ENCODE assay signal across 4 cellular contexts in the genomic region with DNA sequence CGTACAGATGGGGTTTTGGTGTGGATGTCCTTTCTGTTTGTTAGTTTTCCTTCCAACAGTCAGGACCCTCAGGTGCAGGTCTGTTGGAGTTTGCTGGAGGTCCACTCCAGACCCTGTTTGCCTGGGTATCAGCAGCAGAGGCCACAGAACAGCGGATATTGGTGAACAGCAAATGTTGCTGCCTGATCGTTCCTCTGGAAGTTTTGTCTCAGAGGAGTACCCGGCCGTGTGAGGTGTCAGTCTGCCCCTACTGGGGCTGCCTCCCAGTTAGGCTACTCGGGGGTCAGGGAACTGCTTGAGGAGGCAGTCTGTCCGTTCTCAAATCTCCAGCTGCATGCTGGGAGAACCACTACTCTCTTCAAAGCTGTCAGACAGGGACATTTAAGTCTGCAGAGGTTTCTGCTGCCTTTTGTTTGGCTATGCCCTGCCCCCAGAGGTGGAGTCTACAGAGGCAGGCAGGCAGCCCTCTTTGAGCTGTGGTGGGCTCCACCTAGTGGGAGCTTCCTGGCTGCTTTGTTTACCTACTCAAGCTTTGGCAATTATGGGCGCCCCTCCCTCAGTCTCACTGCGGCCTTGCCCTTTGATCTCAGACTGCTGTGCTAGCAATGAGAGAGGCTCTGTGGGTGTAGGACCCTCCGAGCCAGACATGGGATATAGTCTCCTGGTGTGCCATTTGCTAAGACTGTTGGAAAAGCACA. TPM values are rescaled to one million over a fixed set of nuclear protein-coding genes. Genes with fewer than 3 reads are reported as not detected.
"Had no signal": no experiment of that assay in that cellular context is flagged by ENCODE, and none has a peak within 500 bp of the region (broad histone marks: within the 10 kb centered on the region; RNA-seq: fewer than 3 reads in every experiment).

No MANE protein-coding gene starts in this region.

RNA-seq across cellular contexts. Expression of gene DNAH14, which starts 16.3 kb away (rescaled TPM):
- total RNA-seq: activated CD4-positive, alpha-beta T cell treated with anti-CD3 and anti-CD28 coated beads, Interleukin-2, amount 10 ng/mL, durations not matched to agents 24 days and 14 days; activated CD8-positive, alpha-beta T cell treated with anti-CD3 and anti-CD28 coated beads, Interleukin-2, amount 10 ng/mL, durations not matched to agents 7 days and 5 days; activated naive CD8-positive, alpha-beta T cell treated with anti-CD3 and anti-CD28 coated beads, Interleukin-2, amount 10 ng/mL, durations not matched to agents 7 days and 5 days; M059J had no signal
